23 cellular contexts compared by ENCODE assay signal in the genomic region with DNA sequence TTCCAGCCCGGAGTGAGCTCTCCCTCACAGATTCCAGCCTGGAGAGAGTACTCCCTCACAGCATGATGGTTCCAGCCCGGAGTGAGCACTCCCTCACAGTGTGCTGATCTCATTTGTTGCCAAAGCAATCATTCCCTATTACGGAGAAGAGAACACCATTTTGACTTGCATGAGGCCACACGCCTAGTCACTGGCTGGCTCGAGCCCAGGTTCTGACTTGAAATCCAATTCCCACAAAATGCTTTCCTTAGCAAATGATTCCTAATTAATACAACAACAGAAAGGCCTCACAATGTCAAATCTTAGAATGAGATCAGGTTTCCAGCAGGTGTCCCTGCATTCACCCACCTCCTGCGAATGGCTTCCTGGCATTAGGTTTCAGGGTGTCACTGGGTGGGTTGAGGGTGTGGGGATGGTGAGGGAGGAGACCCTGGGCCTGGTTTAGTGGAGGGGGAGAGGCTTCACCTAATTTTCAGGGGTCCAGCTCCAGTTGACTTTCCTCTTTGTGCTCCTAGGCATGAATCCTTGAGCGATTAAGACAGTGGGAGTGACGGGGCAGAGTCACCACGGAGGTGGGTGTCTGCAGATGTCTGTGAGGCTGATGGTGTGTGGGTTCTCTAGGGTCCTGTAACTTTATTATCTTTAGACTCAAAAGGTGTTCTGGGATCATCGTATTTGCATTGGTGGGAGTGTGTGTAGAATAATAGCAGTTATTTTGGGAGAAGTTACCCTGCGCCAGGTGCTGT.
A peak's percentile ranks its signal among the peaks of the same experiment; 100 is the strongest.
DNase-seq lines count a peak whose midpoint lies in the region; ATAC-seq and TF ChIP-seq lines count a peak whose summit lies in the region.
"Had no signal": no experiment of that assay in that cellular context is flagged by ENCODE, and none has a peak within 500 bp of the region (broad histone marks: within the 10 kb centered on the region; RNA-seq: fewer than 3 reads in every experiment).

No MANE protein-coding gene starts in this region.

- WGBS in sigmoid colon, 2 donors: 58 to 71% methylated on average over 11 of the region's 11 CpGs

- intact Hi-C loops in sigmoid colon (cut with DNase I): no loop called here

- DNase-seq in COR-L47 (lab: John Stamatoyannopoulos, UW) (peak; percentile 82), NCI-H128 (lab: John Stamatoyannopoulos, UW; ENCODE audit: unreplicated experiment) (peak; percentile 6), NCI-H526 treated with DMSO at 0.1 percent for 48 hours (lab: John Stamatoyannopoulos, UW) (peak; percentile 23), foreskin fibroblast (peak; percentile 9 to 21), KBM-7 (no peak), sigmoid colon (no peak)
- no peak for DNase-seq in activated naive CD4-positive, alpha-beta T cell treated with anti-CD3 and anti-CD28 coated beads, Interleukin-2, amount 50 U/mL, for 16 hours
- DNase-seq: activated CD4-positive, alpha-beta T cell treated with anti-CD3 and anti-CD28 coated beads, Interleukin-2, amount 50 U/mL, for 1 hour; activated CD8-positive, alpha-beta memory T cell treated with anti-CD3 and anti-CD28 coated beads, Interleukin-2, amount 10 ng/mL, durations not matched to agents 7 days and 5 days; aorta; caudate nucleus; DND-41; heart left ventricle; left colon; NCI-H187 treated with DMSO at 0.1 percent for 48 hours; SHP77 treated with DMSO at 0.1 percent for 48 hours; small intestine; stimulated activated CD4-positive, alpha-beta T cell treated with anti-CD3 and anti-CD28 coated beads, Interleukin-1b, Interleukin-23, amount 100 ng/mL, for 48 hours; T-helper 9 cell; upper lobe of right lung had no signal

- H3K4me1 ChIP-seq in sigmoid colon: peaks cover 0 to 4% (median 0%) of the 10 kb centered on the region in 4 donors
- H3K4me1 ChIP-seq: upper lobe of right lung had no signal

- in situ Hi-C loops in KBM-7 (cut with MboI; ENCODE audit: low pct_unique_long_range_greater_than_20kb, low sequenced_read_pairs): no loop called here

- no peak overlapping the region for H3K27ac ChIP-seq in sigmoid colon
- H3K27ac ChIP-seq: heart left ventricle, upper lobe of right lung had no signal

- TF ChIP-seq EP300 in sigmoid colon (IDR thresholded peaks at IDR 0.05): no peak

- H3K9me3 ChIP-seq in sigmoid colon: no peaks in the 10 kb centered on the region
- H3K9me3 ChIP-seq: heart left ventricle, upper lobe of right lung had no signal

- H3K36me3 ChIP-seq in sigmoid colon: no peaks in the 10 kb centered on the region
- H3K36me3 ChIP-seq: heart left ventricle, upper lobe of right lung had no signal

- no peaks in the 10 kb centered on the region for H3K27me3 ChIP-seq in sigmoid colon
- H3K27me3 ChIP-seq: heart left ventricle, upper lobe of right lung had no signal

- no peak for TF ChIP-seq POLR2A in sigmoid colon (IDR thresholded peaks at IDR 0.05)

- H3K4me3 ChIP-seq in foreskin fibroblast (ENCODE audit: low read depth in 1 of 2, low read length in 2 of 2): no peak overlapping the region
- no peak overlapping the region for H3K4me3 ChIP-seq in sigmoid colon
- H3K4me3 ChIP-seq: GM12878, heart left ventricle, upper lobe of right lung had no signal

- ATAC-seq in GM19463 (IDR thresholded peaks at IDR 0.05; ENCODE audit: unreplicated experiment): no peak
- ATAC-seq: activated CD8-positive, alpha-beta memory T cell treated with anti-CD3 and anti-CD28 coated beads, Interleukin-2, amount 10 ng/mL, durations not matched to agents 7 days and 5 days; activated naive CD4-positive, alpha-beta T cell treated with anti-CD3 and anti-CD28 coated beads, Interleukin-2, amount 50 U/mL, for 72 hours; GM12878; heart left ventricle; left colon; upper lobe of right lung had no signal

- TF ChIP-seq CTCF in foreskin fibroblast (IDR thresholded peaks at IDR 0.05; ENCODE audit: low read depth, low read length) (no peak), sigmoid colon (IDR thresholded peaks at IDR 0.05) (no peak)

Comparison
In these comparisons a context has a peak if more than half of its experiments do, and no peak if none do; other contexts are left out.
1. DNase-seq: peak in COR-L47 (single experiment), NCI-H128 (single experiment), NCI-H526 treated with DMSO at 0.1 percent for 48 hours (single experiment) and foreskin fibroblast (2 of 2); none in KBM-7 (single experiment), sigmoid colon (single experiment) and activated naive CD4-positive, alpha-beta T cell treated with anti-CD3 and anti-CD28 coated beads, Interleukin-2, amount 50 U/mL, for 16 hours (single experiment).